8 cellular contexts compared by ENCODE assay signal in the genomic region with DNA sequence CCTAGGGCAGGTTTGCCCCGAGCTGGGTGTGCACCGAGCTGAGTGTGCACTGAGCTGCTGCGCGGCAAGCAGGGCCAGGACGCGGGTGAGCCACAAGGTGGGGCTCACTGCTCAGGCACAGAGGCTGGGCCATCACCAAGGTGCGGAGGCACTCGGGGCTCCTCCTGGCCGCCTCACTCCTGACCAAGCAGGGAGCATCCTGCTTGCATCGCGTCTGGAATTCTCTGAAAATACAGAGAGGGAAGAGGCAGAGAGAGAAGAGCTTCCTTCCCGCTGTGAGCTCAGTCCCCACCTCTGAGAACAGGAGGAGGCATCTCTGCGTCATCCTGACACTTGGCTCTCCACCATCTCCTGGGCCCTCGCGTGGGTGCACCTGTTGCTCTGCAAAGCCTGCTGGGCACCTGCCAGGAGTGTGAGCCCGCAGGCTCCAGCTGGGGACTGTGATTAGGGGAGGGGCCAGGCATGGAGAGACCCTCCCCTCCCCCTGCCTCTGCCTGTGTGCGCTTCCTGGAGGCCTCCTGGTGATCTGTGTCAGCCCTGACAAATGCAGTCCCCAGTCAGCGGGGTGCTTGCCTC.
DNase-seq lines count a peak whose midpoint lies in the region; ATAC-seq, FAIRE-seq and TF ChIP-seq lines count a peak whose summit lies in the region.

No MANE protein-coding gene starts in this region.

- H3K79me2 ChIP-seq in OCI-LY3 (ENCODE audit: low read length), result no peaks in the 10 kb centered on the region

- peak; percentile 74 for DNase-seq in G401 (ENCODE audit: low spot score)
- peak; percentile 94 for DNase-seq in endodermal cell
- peak in 5 of 6 donors; percentile 10 to 72 (median 34) for DNase-seq in pancreas
- DNase-seq in SIG-M5 (lab: John Stamatoyannopoulos, UW), result no peak
- DNase-seq in dedifferentiated amniotic fluid mesenchymal stem cell (ENCODE audit: extremely low spot score), result no peak

- in situ Hi-C loops in G401 (cut with HindIII; ENCODE audit: low sequenced_read_pairs), result no loop called here

- H3K4me2 ChIP-seq in OCI-LY3 (ENCODE audit: low read length), result peak overlapping the region; percentile 59

- no peak for FAIRE-seq in pancreas (lab: Jason Lieb, UNC)

- no peaks in the 10 kb centered on the region for H4K20me1 ChIP-seq in OCI-LY3 (ENCODE audit: insufficient read depth, low read length)

- H3K27ac ChIP-seq in OCI-LY3 (ENCODE audit: low read length) (no peak overlapping the region), endodermal cell (ENCODE audit: low read depth, low read length) (no peak overlapping the region), pancreas (no peak overlapping the region)

- ATAC-seq in GM19463 (IDR thresholded peaks at IDR 0.05; ENCODE audit: unreplicated experiment), result peak; percentile 85
- ATAC-seq in HG03558 (IDR thresholded peaks at IDR 0.05; ENCODE audit: extremely low read depth, unreplicated experiment), result peak; percentile 56
- ATAC-seq in pancreas, result peak; percentile 48 to 94 (median 88)

- H3K36me3 Mint-ChIP-seq in endodermal cell (ENCODE audit: low read depth), result peaks cover 9% of the 10 kb centered on the region

- H3K9ac ChIP-seq in OCI-LY3 (ENCODE audit: low read length), result no peak overlapping the region; the same call in 1 of the 2 replicates
- H3K9ac ChIP-seq in endodermal cell (ENCODE audit: extremely low read depth, low read length, poor library complexity, severe bottlenecking), result no peak overlapping the region

- H2AFZ ChIP-seq in OCI-LY3 (ENCODE audit: low read depth, low read length), result peak overlapping the region; percentile 2; the same call in 1 of the 2 replicates

- H3K27me3 ChIP-seq in OCI-LY3 (ENCODE audit: low read depth, low read length) (peaks cover 14% of the 10 kb centered on the region), endodermal cell (ENCODE audit: control insufficient read depth, insufficient read depth, low read length, poor library complexity, severe bottlenecking) (no peaks in the 10 kb centered on the region), pancreas (peaks cover 0 to 23% (median 0%) of the 10 kb centered on the region in 4 donors)

- WGBS in endodermal cell (ENCODE audit: insufficient coverage in 1 of 2, insufficient read length in 1 of 2), 2 experiments, result 5 to 12% methylated on average over 15 to 18 of the region's 18 CpGs
- 1 to 2% methylated on average over 18 of the region's 18 CpGs for WGBS in pancreas, 2 donors

- H3K4me3 ChIP-seq in OCI-LY3 (ENCODE audit: low read length), result peak overlapping the region; percentile 36; the same call in 1 of the 2 replicates
- H3K4me3 ChIP-seq in endodermal cell (ENCODE audit: low read length), result peak overlapping the region; percentile 14
- H3K4me3 ChIP-seq in pancreas, result no peak overlapping the region

- H3K4me1 ChIP-seq in OCI-LY3 (ENCODE audit: low read length), result peaks cover 21% of the 10 kb centered on the region
- peaks cover 13% of the 10 kb centered on the region for H3K4me1 ChIP-seq in endodermal cell (ENCODE audit: control insufficient read depth, insufficient read depth, low read length)
- H3K4me1 ChIP-seq in pancreas, result no peaks in the 10 kb centered on the region

- TF ChIP-seq CTCF in OCI-LY3 (IDR thresholded peaks at IDR 0.05; ENCODE audit: low read depth, low read length) (peak; percentile 66), endodermal cell (conservative IDR thresholded peaks at IDR 0.05) (peak; percentile 87), pancreas (IDR thresholded peaks at IDR 0.05) (peak in 3 of 4 donors; percentile 14 to 28 (median 22))

- peaks cover 31% of the 10 kb centered on the region for H3K4me1 Mint-ChIP-seq in endodermal cell

- H3K9me3 ChIP-seq in OCI-LY3 (ENCODE audit: insufficient read depth, low read length) (no peaks in the 10 kb centered on the region), endodermal cell (ENCODE audit: control insufficient read depth, low read length) (no peaks in the 10 kb centered on the region), pancreas (no peaks in the 10 kb centered on the region)

- no peaks in the 10 kb centered on the region for H3K36me3 ChIP-seq in OCI-LY3 (replicated peaks; ENCODE audit: low read depth, low read length)
- H3K36me3 ChIP-seq in endodermal cell (ENCODE audit: control insufficient read depth, insufficient read depth, low read length), result peaks cover 2% of the 10 kb centered on the region
- H3K36me3 ChIP-seq in pancreas, result no peaks in the 10 kb centered on the region

- peaks cover 23% of the 10 kb centered on the region for H3K27me3 Mint-ChIP-seq in endodermal cell (ENCODE audit: insufficient read depth)

- intact Hi-C loops in pancreas (cut with DNase I), result no loop called here

- H3K9me3 Mint-ChIP-seq in endodermal cell, result peaks cover 7% of the 10 kb centered on the region

- H3K27ac Mint-ChIP-seq in endodermal cell, result no peak overlapping the region

- peak overlapping the region; percentile 34 for H3K4me3 Mint-ChIP-seq in endodermal cell

Comparison
In these comparisons a context has a peak if more than half of its experiments do, and no peak if none do; other contexts are left out.
1. DNase-seq: peak in G401 (single experiment), endodermal cell (single experiment) and pancreas (5 of 6); none in SIG-M5 (single experiment) and dedifferentiated amniotic fluid mesenchymal stem cell (single experiment).
2. H3K4me3 ChIP-seq: peak in OCI-LY3 (single experiment) and endodermal cell (single experiment); none in pancreas (0 of 4).
3. CTCF ChIP-seq: peak in every context shown above with its lines; median percentile 87 in endodermal cell; 66 in OCI-LY3; 22 in pancreas.
4. Peak in every context shown above with its lines, with median percentiles within 50 percentile points of each other: ATAC-seq.